Comparison of ENCODE assay signal across 31 cellular contexts in the genomic region with DNA sequence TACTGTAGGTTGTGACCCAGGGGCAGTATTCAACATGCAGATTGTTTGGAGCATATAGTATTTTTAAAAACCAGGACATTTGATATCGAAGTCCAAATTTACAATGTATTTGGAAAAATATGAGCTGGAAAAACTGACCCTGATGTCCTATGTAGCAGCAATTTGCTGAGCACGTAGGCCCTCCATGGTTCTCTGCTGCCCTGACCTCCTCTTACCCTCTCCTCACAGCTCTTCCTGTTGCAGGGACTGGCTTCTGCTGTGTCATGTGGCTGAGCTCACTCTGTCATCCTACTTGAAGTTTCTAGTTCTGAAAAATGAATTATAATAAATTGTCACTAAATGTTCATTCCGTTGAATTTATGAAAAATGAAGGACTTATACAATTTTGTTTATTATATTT. TPM values are rescaled to one million over a fixed set of nuclear protein-coding genes. Genes with fewer than 3 reads are reported as not detected.
"Had no signal": no experiment of that assay in that cellular context is flagged by ENCODE, and none has a peak within 500 bp of the region (broad histone marks: within the 10 kb centered on the region; RNA-seq: fewer than 3 reads in every experiment).

No MANE protein-coding gene starts in this region.

- H3K9me3 ChIP-seq: colonic mucosa, esophagus muscularis mucosa, heart left ventricle, sigmoid colon, upper lobe of left lung, vagina had no signal

- H3K9me3 Mint-ChIP-seq: activated naive CD4-positive, alpha-beta T cell treated with anti-CD3 and anti-CD28 coated beads, Interleukin-2, amount 50 U/mL, for 72 hours; activated T-cell treated with anti-CD3 and anti-CD28 coated beads, Interleukin-2, amount 50 U/mL, for 72 hours; central memory CD8-positive, alpha-beta T cell; immature natural killer cell; memory B cell; naive thymus-derived CD8-positive, alpha-beta T cell; stimulated activated effector memory CD8-positive, alpha-beta T cell treated with anti-CD3 and anti-CD28 coated beads, Interleukin-12 subunit alpha, Interleukin-12 subunit beta, amount 100 ng/mL, for 72 hours; stimulated activated naive CD8-positive, alpha-beta T cell treated with anti-CD3 and anti-CD28 coated beads, Interleukin-15, Interleukin-2, amounts not matched to agents 100 ng/mL and 50 ng/mL, for 24 hours had no signal

- H3K27me3 ChIP-seq: colonic mucosa, esophagus muscularis mucosa, foreskin keratinocyte, heart left ventricle, sigmoid colon, upper lobe of left lung, vagina had no signal

- H3K27ac ChIP-seq: colonic mucosa, foreskin keratinocyte, heart left ventricle, upper lobe of left lung, vagina had no signal

- ATAC-seq: activated naive CD4-positive, alpha-beta T cell treated with anti-CD3 and anti-CD28 coated beads, Interleukin-2, amount 50 U/mL, for 72 hours; activated T-cell treated with anti-CD3 and anti-CD28 coated beads, Interleukin-2, amount 50 U/mL, for 72 hours; foreskin keratinocyte; heart left ventricle; left colon; naive thymus-derived CD8-positive, alpha-beta T cell; stimulated activated effector memory CD8-positive, alpha-beta T cell treated with anti-CD3 and anti-CD28 coated beads, Interleukin-12 subunit alpha, Interleukin-12 subunit beta, amount 100 ng/mL, for 72 hours; T-helper 17 cell had no signal

- H3K36me3 ChIP-seq: colonic mucosa, esophagus muscularis mucosa, heart left ventricle, sigmoid colon, upper lobe of left lung, vagina had no signal

- H3K4me3 ChIP-seq: colonic mucosa, esophagus muscularis mucosa, heart left ventricle, sigmoid colon, upper lobe of left lung, vagina had no signal

- H3K4me1 ChIP-seq: colonic mucosa had no signal

- DNase-seq: activated CD4-positive, alpha-beta T cell treated with anti-CD3 and anti-CD28 coated beads for 4 hours; activated CD4-positive, alpha-beta T cell treated with anti-CD3 and anti-CD28 coated beads, Interleukin-2, amount 50 U/mL, for 4 hours; activated CD4-positive, CD25-positive, alpha-beta regulatory T cell; activated naive CD4-positive, alpha-beta T cell; activated T-cell treated with anti-CD3 and anti-CD28 coated beads for 4 hours; activated T-cell treated with anti-CD3 and anti-CD28 coated beads, Interleukin-2, amount 50 U/mL, for 72 hours; colonic mucosa; foreskin keratinocyte; heart left ventricle; hypothalamus; immature natural killer cell; kidney; left colon; midbrain; naive thymus-derived CD8-positive, alpha-beta T cell; retina; sigmoid colon; small intestine; stimulated activated CD4-positive, alpha-beta T cell treated with anti-CD3 and anti-CD28 coated beads, Interleukin-4, amount 100 ng/mL, for 24 hours; T-helper 17 cell; T1000; upper lobe of left lung had no signal

- H3K4me3 Mint-ChIP-seq: activated T-cell treated with anti-CD3 and anti-CD28 coated beads, Interleukin-2, amount 50 U/mL, for 72 hours; central memory CD8-positive, alpha-beta T cell; immature natural killer cell; memory B cell; naive thymus-derived CD8-positive, alpha-beta T cell; stimulated activated effector memory CD8-positive, alpha-beta T cell treated with anti-CD3 and anti-CD28 coated beads, Interleukin-12 subunit alpha, Interleukin-12 subunit beta, amount 100 ng/mL, for 72 hours; stimulated activated naive CD8-positive, alpha-beta T cell treated with anti-CD3 and anti-CD28 coated beads, Interleukin-15, Interleukin-2, amounts not matched to agents 100 ng/mL and 50 ng/mL, for 24 hours; T-helper 17 cell had no signal

- H3K27me3 Mint-ChIP-seq: central memory CD8-positive, alpha-beta T cell; memory B cell; naive thymus-derived CD8-positive, alpha-beta T cell; progenitor cell of endocrine pancreas; stimulated activated naive CD8-positive, alpha-beta T cell treated with anti-CD3 and anti-CD28 coated beads, Interleukin-15, Interleukin-2, amounts not matched to agents 100 ng/mL and 50 ng/mL, for 24 hours; T-helper 17 cell had no signal

- H3K36me3 Mint-ChIP-seq: activated naive CD4-positive, alpha-beta T cell treated with anti-CD3 and anti-CD28 coated beads, Interleukin-2, amount 50 U/mL, for 72 hours; immature natural killer cell; memory B cell; stimulated activated effector memory CD8-positive, alpha-beta T cell treated with anti-CD3 and anti-CD28 coated beads, Interleukin-12 subunit alpha, Interleukin-12 subunit beta, amount 100 ng/mL, for 72 hours had no signal

- H3K27ac Mint-ChIP-seq: activated naive CD4-positive, alpha-beta T cell treated with anti-CD3 and anti-CD28 coated beads, Interleukin-2, amount 50 U/mL, for 72 hours; activated T-cell treated with anti-CD3 and anti-CD28 coated beads, Interleukin-2, amount 50 U/mL, for 72 hours; immature natural killer cell; memory B cell; progenitor cell of endocrine pancreas; stimulated activated effector memory CD8-positive, alpha-beta T cell treated with anti-CD3 and anti-CD28 coated beads, Interleukin-12 subunit alpha, Interleukin-12 subunit beta, amount 100 ng/mL, for 72 hours; stimulated activated naive CD8-positive, alpha-beta T cell treated with anti-CD3 and anti-CD28 coated beads, Interleukin-15, Interleukin-2, amounts not matched to agents 100 ng/mL and 50 ng/mL, for 24 hours; T-helper 17 cell had no signal

- H3K4me1 Mint-ChIP-seq: immature natural killer cell, memory B cell, T-helper 17 cell had no signal

RNA-seq across cellular contexts. Expression of gene ASPN, which starts 4.1 kb away (rescaled TPM):
- total RNA-seq: activated naive CD4-positive, alpha-beta T cell treated with anti-CD3 and anti-CD28 coated beads, Interleukin-2, amount 50 U/mL, for 72 hours; activated T-cell treated with anti-CD3 and anti-CD28 coated beads, Interleukin-2, amount 50 U/mL, for 72 hours; bronchial epithelial cell; foreskin keratinocyte; naive thymus-derived CD8-positive, alpha-beta T cell; progenitor cell of endocrine pancreas; T-helper 17 cell had no signal
- polyA plus RNA-seq: immature natural killer cell; naive thymus-derived CD8-positive, alpha-beta T cell had no signal

RNA-seq across cellular contexts. Expression of gene ECM2, which starts 49.4 kb away (rescaled TPM):
- total RNA-seq: activated naive CD4-positive, alpha-beta T cell treated with anti-CD3 and anti-CD28 coated beads, Interleukin-2, amount 50 U/mL, for 72 hours; activated T-cell treated with anti-CD3 and anti-CD28 coated beads, Interleukin-2, amount 50 U/mL, for 72 hours; naive thymus-derived CD8-positive, alpha-beta T cell; T-helper 17 cell had no signal
- polyA plus RNA-seq: naive thymus-derived CD8-positive, alpha-beta T cell had no signal
